In the genomic region with DNA sequence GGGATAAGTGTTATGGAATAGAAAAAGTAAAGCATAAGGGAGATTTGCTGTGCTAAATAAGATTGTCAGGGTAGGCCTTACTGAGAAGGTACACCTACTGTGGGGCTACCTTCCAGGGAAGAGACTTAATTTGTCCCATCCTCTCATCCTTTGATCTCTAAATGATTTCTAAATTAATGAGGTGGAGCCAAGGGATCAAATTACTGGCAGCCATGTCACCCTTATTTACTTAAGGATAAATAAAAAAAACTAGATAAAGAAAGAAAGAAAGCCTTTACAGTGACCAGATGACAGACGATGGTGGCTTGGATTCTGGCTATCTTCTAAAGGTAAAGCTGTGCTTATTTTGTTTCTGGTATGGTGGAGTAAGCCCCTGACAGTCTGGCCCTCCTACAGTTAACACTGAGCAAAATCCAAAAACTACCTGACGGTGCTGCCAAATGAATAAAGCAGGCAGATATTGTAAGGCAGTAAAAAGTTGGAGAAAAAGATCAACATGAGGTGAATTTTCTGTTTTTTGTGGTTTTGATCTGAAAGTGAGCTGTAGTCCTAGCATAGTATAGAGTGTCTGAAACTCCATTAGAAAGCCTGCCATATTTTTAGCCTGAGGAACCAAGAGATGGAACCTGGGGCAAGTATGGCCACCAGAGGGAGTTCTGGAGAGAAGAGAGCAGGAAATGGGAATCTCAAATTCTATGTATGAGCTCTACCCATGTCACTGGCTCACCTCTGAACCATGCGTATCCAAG, we compare ENCODE assay signal across 9 cellular contexts.
DNase-seq lines count a peak whose midpoint lies in the region; ATAC-seq and TF ChIP-seq lines count a peak whose summit lies in the region.
"Had no signal": no experiment of that assay in that cellular context is flagged by ENCODE, and none has a peak within 500 bp of the region (broad histone marks: within the 10 kb centered on the region; RNA-seq: fewer than 3 reads in every experiment).

No MANE protein-coding gene starts in this region.

- H3K4me3 Mint-ChIP-seq in activated naive CD4-positive, alpha-beta T cell treated with anti-CD3 and anti-CD28 coated beads, Interleukin-2, amount 50 U/mL, for 24 hours: no peak overlapping the region

- peak in 4 of 8 donors; percentile 27 to 67 (median 60) for ATAC-seq in heart right ventricle
- ATAC-seq in gastrocnemius medialis: peak; percentile 33 to 49
- ATAC-seq in GM19351 (IDR thresholded peaks at IDR 0.05; ENCODE audit: unreplicated experiment): no peak

- H3K27me3 ChIP-seq in MG63 (no peaks in the 10 kb centered on the region), WERI-Rb-1 (ENCODE audit: insufficient read depth, low read depth, severe bottlenecking) (no peaks in the 10 kb centered on the region), heart right ventricle (no peaks in the 10 kb centered on the region), gastrocnemius medialis (no peaks in the 10 kb centered on the region)

- peak overlapping the region; percentile 79 for H3K27ac Mint-ChIP-seq in activated naive CD4-positive, alpha-beta T cell treated with anti-CD3 and anti-CD28 coated beads, Interleukin-2, amount 50 U/mL, for 24 hours

- peaks cover 10% of the 10 kb centered on the region for H3K36me3 Mint-ChIP-seq in activated naive CD4-positive, alpha-beta T cell treated with anti-CD3 and anti-CD28 coated beads, Interleukin-2, amount 50 U/mL, for 24 hours

- H3K36me3 ChIP-seq in MG63: no peaks in the 10 kb centered on the region
- no peaks in the 10 kb centered on the region for H3K36me3 ChIP-seq in WERI-Rb-1
- H3K36me3 ChIP-seq in heart right ventricle: no peaks in the 10 kb centered on the region
- H3K36me3 ChIP-seq in gastrocnemius medialis: no peaks in the 10 kb centered on the region

- 58% methylated on average over 3 of the region's 3 CpGs for WGBS in heart right ventricle, 2 donors

- H3K4me1 Mint-ChIP-seq in activated naive CD4-positive, alpha-beta T cell treated with anti-CD3 and anti-CD28 coated beads, Interleukin-2, amount 50 U/mL, for 24 hours: peaks cover 18% of the 10 kb centered on the region

- no peaks in the 10 kb centered on the region for H3K27me3 Mint-ChIP-seq in activated naive CD4-positive, alpha-beta T cell treated with anti-CD3 and anti-CD28 coated beads, Interleukin-2, amount 50 U/mL, for 24 hours

- H3K27ac ChIP-seq in WERI-Rb-1: peak overlapping the region; percentile 25; the same call in 1 of the 2 replicates
- no peak overlapping the region for H3K27ac ChIP-seq in heart right ventricle
- no peak overlapping the region for H3K27ac ChIP-seq in gastrocnemius medialis
- H3K27ac ChIP-seq: epithelial cell of prostate had no signal

- H3K4me3 ChIP-seq in MG63 (no peak overlapping the region), WERI-Rb-1 (ENCODE audit: low read depth, low read length) (no peak overlapping the region), heart right ventricle (no peak overlapping the region), gastrocnemius medialis (no peak overlapping the region)

- H3K9me3 Mint-ChIP-seq in activated naive CD4-positive, alpha-beta T cell treated with anti-CD3 and anti-CD28 coated beads, Interleukin-2, amount 50 U/mL, for 24 hours: peaks cover 7% of the 10 kb centered on the region

- peak; percentile 71 for TF ChIP-seq CTCF in WERI-Rb-1 (IDR thresholded peaks at IDR 0.05; ENCODE audit: low read depth, low read length)
- peak in 8 of 9 donors; percentile 34 to 74 (median 60) for TF ChIP-seq CTCF in heart right ventricle (IDR thresholded peaks at IDR 0.05)
- TF ChIP-seq CTCF in gastrocnemius medialis (IDR thresholded peaks at IDR 0.05 in 4 of 5, conservative IDR thresholded peaks at IDR 0.05 in 1 of 5): peak in 3 of 5 experiments; percentile 15 to 47 (median 39)

- intact Hi-C loops in heart right ventricle (cut with DNase I): loop anchor here in 4 of 10 donors (5.0 to 10.0 kb wide), 3 partner anchors 272 to 485 kb away; a partner anchor contains a TSS
- intact Hi-C loops in gastrocnemius medialis (cut with DNase I; ENCODE audit: low total_unique reads): no loop called here

- H3K4me1 ChIP-seq in heart right ventricle: no peaks in the 10 kb centered on the region
- H3K4me1 ChIP-seq in gastrocnemius medialis: no peaks in the 10 kb centered on the region

- no peak for TF ChIP-seq POLR2A in gastrocnemius medialis (IDR thresholded peaks at IDR 0.05)

- H3K9me3 ChIP-seq in MG63 (no peaks in the 10 kb centered on the region), WERI-Rb-1 (ENCODE audit: severe bottlenecking) (no peaks in the 10 kb centered on the region), heart right ventricle (peaks cover 0 to 4% (median 0%) of the 10 kb centered on the region in 11 donors), gastrocnemius medialis (no peaks in the 10 kb centered on the region)

- no peak for DNase-seq in activated naive CD4-positive, alpha-beta T cell (lab: John Stamatoyannopoulos, UW)
- DNase-seq in MG63: peak; percentile 6
- DNase-seq in WERI-Rb-1: peak; percentile 76
- peak in 1 of 2 donors; percentile 21 for DNase-seq in heart right ventricle
- no peak for DNase-seq in gastrocnemius medialis
- no peak for DNase-seq in effector CD4-positive, alpha-beta T cell

- in situ Hi-C loops in gastrocnemius medialis (cut with MboI; ENCODE audit: low sequenced_read_pairs in 4 of 4): no loop called here

Comparison
In these comparisons a context has a peak if more than half of its experiments do, and no peak if none do; other contexts are left out.
1. DNase-seq: peak in MG63 (single experiment) and WERI-Rb-1 (single experiment); none in activated naive CD4-positive, alpha-beta T cell (0 of 4), gastrocnemius medialis (0 of 2) and effector CD4-positive, alpha-beta T cell (single experiment).
2. Peak in every context shown above with its lines, with median percentiles within 50 percentile points of each other: CTCF ChIP-seq.